8 cellular contexts compared by ENCODE assay signal in genomic region chr3:48439820-48440589, GRCh38. TPM values are rescaled to one million over a fixed set of nuclear protein-coding genes. Genes with fewer than 3 reads are reported as not detected.
DNase-seq lines count a peak whose midpoint lies in the region; ATAC-seq and TF ChIP-seq lines count a peak whose summit lies in the region.

A gene with protein sequence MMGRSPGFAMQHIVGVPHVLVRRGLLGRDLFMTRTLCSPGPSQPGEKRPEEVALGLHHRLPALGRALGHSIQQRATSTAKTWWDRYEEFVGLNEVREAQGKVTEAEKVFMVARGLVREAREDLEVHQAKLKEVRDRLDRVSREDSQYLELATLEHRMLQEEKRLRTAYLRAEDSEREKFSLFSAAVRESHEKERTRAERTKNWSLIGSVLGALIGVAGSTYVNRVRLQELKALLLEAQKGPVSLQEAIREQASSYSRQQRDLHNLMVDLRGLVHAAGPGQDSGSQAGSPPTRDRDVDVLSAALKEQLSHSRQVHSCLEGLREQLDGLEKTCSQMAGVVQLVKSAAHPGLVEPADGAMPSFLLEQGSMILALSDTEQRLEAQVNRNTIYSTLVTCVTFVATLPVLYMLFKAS (minus strand): TSS chr3:48440119. CDS start chr3:48435128, 4,991 bp downstream.
Gene TMA7, plus strand, starts transcription at chr3:48440257. Its CDS starts 40 bp downstream, at chr3:48440297.

- in situ Hi-C loops in ACHN (cut with HindIII; ENCODE audit: low pct_ligation_motif_present, low pct_unique_long_range_greater_than_20kb, low sequenced_read_pairs) = no loop called here

- TF ChIP-seq CTCF in VCaP (conservative IDR thresholded peaks at IDR 0.05) (no peak), breast epithelium (IDR thresholded peaks at IDR 0.05) (no peak)

- peak within 1 kb of the TSS; percentile 90 for H3K4me2 ChIP-seq in skeletal muscle satellite cell (ENCODE audit: low read length)

- H3K9ac ChIP-seq in iPS-18a (ENCODE audit: low read length) (peak within 1 kb of the TSS; percentile 88), skeletal muscle satellite cell (ENCODE audit: low read depth, low read length) (peak within 1 kb of the TSS; percentile 94)

- H3K36me3 ChIP-seq in breast epithelium (no peaks in the 10 kb centered on the region), iPS-18a (ENCODE audit: control insufficient read depth, low read depth, low read length) (peaks cover 27% of the 10 kb centered on the region), skeletal muscle satellite cell (ENCODE audit: insufficient read depth, low read length) (peaks cover 21% of the 10 kb centered on the region)

- H3K4me1 ChIP-seq in breast epithelium = peaks cover 4 to 9% of the 10 kb centered on the region in 2 donors
- peaks cover 5% of the 10 kb centered on the region for H3K4me1 ChIP-seq in iPS-18a (ENCODE audit: control insufficient read depth, low read depth, low read length)
- H3K4me1 ChIP-seq in skeletal muscle satellite cell (ENCODE audit: control insufficient read depth, insufficient read depth, low read length) = peaks cover 11% of the 10 kb centered on the region

- ATAC-seq in GM18870 (IDR thresholded peaks at IDR 0.05; ENCODE audit: unreplicated experiment) (peak; percentile 90), HG03135 (IDR thresholded peaks at IDR 0.05; ENCODE audit: unreplicated experiment) (peak; percentile 92)

- H3K4me3 ChIP-seq in breast epithelium (peak within 1 kb of the TSS; percentile 72 to 92 (median 75)), iPS-18a (ENCODE audit: low read length) (peak within 1 kb of the TSS; percentile 98), skeletal muscle satellite cell (ENCODE audit: low read length) (peak within 1 kb of the TSS; percentile 88)

- H3K9me3 ChIP-seq in breast epithelium (no peaks in the 10 kb centered on the region), iPS-18a (ENCODE audit: control insufficient read depth, low read depth, low read length) (no peaks in the 10 kb centered on the region), skeletal muscle satellite cell (replicated peaks; ENCODE audit: low read length) (no peaks in the 10 kb centered on the region)

- peak within 1 kb of the TSS; percentile 95 for H3K27ac ChIP-seq in VCaP
- peak within 1 kb of the TSS; percentile 94 for H3K27ac ChIP-seq in breast epithelium
- peak within 1 kb of the TSS; percentile 61 for H3K27ac ChIP-seq in iPS-18a (ENCODE audit: low read length)

- TF ChIP-seq POLR2A in breast epithelium (IDR thresholded peaks at IDR 0.05) = peak; percentile 93

- intact Hi-C loops in breast epithelium (cut with DNase I; ENCODE audit: low total_unique reads) = no loop called here

- DNase-seq in ACHN (peak; percentile 95), NCI-H2196 treated with DMSO at 0.1 percent for 48 hours (lab: John Stamatoyannopoulos, UW; ENCODE audit: unreplicated experiment) (peak; percentile 89), breast epithelium (ENCODE audit: low spot score in 2 of 2) (peak; percentile 99 to 100)

- H3K27me3 ChIP-seq in breast epithelium (no peaks in the 10 kb centered on the region), iPS-18a (ENCODE audit: control insufficient read depth, insufficient read depth, low read length) (no peaks in the 10 kb centered on the region), skeletal muscle satellite cell (ENCODE audit: control insufficient read depth, insufficient read depth, low read length) (no peaks in the 10 kb centered on the region)

RNA-seq across cellular contexts. Expression of the first gene that starts in this region (rescaled TPM):
- total RNA-seq in breast epithelium = 10 to 100 TPM; 12.5 to 14.7 (median 13.9) TPM
- total RNA-seq in skeletal muscle satellite cell (2012; rRNA removed) = 20.3 and 22.8 TPM in 2 replicates

RNA-seq across cellular contexts. Expression of gene TMA7, which starts in this region (rescaled TPM):
- total RNA-seq in breast epithelium = 100 to 1,000 TPM; 270 to 343 (median 333) TPM
- 277 and 362 TPM in 2 replicates for total RNA-seq in skeletal muscle satellite cell (2012; rRNA removed)

Comparison
In these comparisons a context has a peak if more than half of its experiments do, and no peak if none do; other contexts are left out.
1. Peak in every context shown above with its lines: DNase-seq, ATAC-seq, H3K4me3 ChIP-seq and H3K27ac ChIP-seq.